16 cellular contexts compared by ENCODE assay signal in the genomic region with DNA sequence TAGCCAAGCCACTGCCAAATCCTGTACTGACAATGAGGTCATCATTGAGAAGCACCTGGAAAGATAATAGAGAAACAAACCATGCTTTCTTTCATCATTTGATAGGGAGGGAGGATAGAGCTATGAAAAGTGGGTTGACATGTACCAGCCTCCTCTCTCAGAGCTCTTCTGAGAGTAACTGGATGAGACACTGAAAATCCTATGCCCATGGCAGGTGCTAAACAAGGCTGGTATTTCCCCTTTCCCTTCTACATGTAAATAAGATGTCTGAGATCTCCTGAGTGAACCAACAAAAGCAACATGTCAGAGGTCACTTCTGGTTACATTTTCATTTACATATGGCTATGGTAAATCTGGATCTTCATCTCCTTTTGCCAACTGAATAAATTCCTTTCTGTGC. TPM values are rescaled to one million over a fixed set of nuclear protein-coding genes. Genes with fewer than 3 reads are reported as not detected.
A peak's percentile ranks its signal among the peaks of the same experiment; 100 is the strongest.
DNase-seq lines count a peak whose midpoint lies in the region; ATAC-seq and TF ChIP-seq lines count a peak whose summit lies in the region.
"Had no signal": no experiment of that assay in that cellular context is flagged by ENCODE, and none has a peak within 500 bp of the region (broad histone marks: within the 10 kb centered on the region; RNA-seq: fewer than 3 reads in every experiment).

No MANE protein-coding gene starts in this region.

- no peak for TF ChIP-seq CTCF in Loucy (conservative IDR thresholded peaks at IDR 0.05; ENCODE audit: low read length)
- TF ChIP-seq CTCF in OCI-LY7 (conservative IDR thresholded peaks at IDR 0.05; ENCODE audit: low read length) = no peak
- TF ChIP-seq CTCF in nephron (IDR thresholded peaks at IDR 0.05; ENCODE audit: unreplicated experiment in 3 of 3) = no peak

- no TSS peak for BruUV-seq in OCI-LY7 (replicated peaks; lab: Mats Ljungman, UMichigan)

- CTCF ChIA-PET in activated naive CD4-positive, alpha-beta T cell treated with anti-CD3 and anti-CD28 coated beads for 36 hours (lab: Charles Lee) = interaction anchor here (0.7 to 1.4 kb wide), 5 partner anchors 10 to 229 kb away, joined by 3 to 6 read pairs (median 4); no protein-coding TSS in a partner anchor
- CTCF ChIA-PET in OCI-LY7 (lab: Charles Lee; ENCODE audit: unreplicated experiment) = no interaction called here

- no peak overlapping the region for H3K27ac Mint-ChIP-seq in activated naive CD4-positive, alpha-beta T cell treated with anti-CD3 and anti-CD28 coated beads for 36 hours
- peak overlapping the region in 2 of 3 experiments; percentile 44 to 65 for H3K27ac Mint-ChIP-seq in nephron

- H2AFZ ChIP-seq in Loucy (ENCODE audit: low read length) = 0 out of 2 replicates have a peak overlapping the region, but pooled peaks have one; percentile 9
- no peak overlapping the region for H2AFZ ChIP-seq in OCI-LY7 (ENCODE audit: low read length)
- H2AFZ ChIP-seq: GM23248 had no signal

- no peaks in the 10 kb centered on the region for H3K36me3 ChIP-seq in Loucy (ENCODE audit: insufficient read depth, low read length)
- no peaks in the 10 kb centered on the region for H3K36me3 ChIP-seq in OCI-LY7 (ENCODE audit: insufficient read depth, low read length)

- no peaks in the 10 kb centered on the region for H3K36me3 Mint-ChIP-seq in activated naive CD4-positive, alpha-beta T cell treated with anti-CD3 and anti-CD28 coated beads for 36 hours (ENCODE audit: low read depth)
- H3K36me3 Mint-ChIP-seq in nephron (ENCODE audit: low read depth) = no peaks in the 10 kb centered on the region

- peak; percentile 10 for DNase-seq in activated naive CD4-positive, alpha-beta T cell treated with anti-CD3 and anti-CD28 coated beads for 36 hours
- no peak for DNase-seq in activated naive CD4-positive, alpha-beta T cell treated with anti-CD3 and anti-CD28 coated beads, Interleukin-2, amount 50 U/mL, for 16 hours
- peak; percentile 12 for DNase-seq in OCI-LY7 (ENCODE audit: low spot score)
- DNase-seq in left colon = no peak
- no peak for DNase-seq in AG20443 (ENCODE audit: low spot score)
- DNase-seq: C1 segment of cervical spinal cord, DMS 273 treated with DMSO at 0.1 percent for 48 hours, GM23248, NCI-H1092 treated with DMSO at 0.1 percent for 48 hours, NCI-H1694, NCI-H446 treated with DMSO at 0.1 percent for 48 hours had no signal

- ATAC-seq in left colon (no peak), GM21723 (IDR thresholded peaks at IDR 0.05; ENCODE audit: unreplicated experiment) (no peak)
- ATAC-seq: A549 had no signal

- no peaks in the 10 kb centered on the region for H4K20me1 ChIP-seq in Loucy (ENCODE audit: insufficient read depth, low read length, poor library complexity, severe bottlenecking)
- no peaks in the 10 kb centered on the region for H4K20me1 ChIP-seq in OCI-LY7 (ENCODE audit: insufficient read depth, low read length)

- H3K27ac ChIP-seq in OCI-LY7 (ENCODE audit: low read depth, low read length, poor library complexity, severe bottlenecking) = no peak overlapping the region
- H3K27ac ChIP-seq: A549, GM23248, KMS-11 had no signal

- H3K4me1 ChIP-seq in Loucy (ENCODE audit: insufficient read depth, low read length, poor library complexity, severe bottlenecking) (peaks cover 40% of the 10 kb centered on the region), OCI-LY7 (ENCODE audit: insufficient read depth, low read length, poor library complexity, severe bottlenecking) (peaks cover 16% of the 10 kb centered on the region)
- H3K4me1 ChIP-seq: A549 had no signal

- no peaks in the 10 kb centered on the region for H3K27me3 ChIP-seq in Loucy (ENCODE audit: insufficient read depth, low read length, poor library complexity, severe bottlenecking)

- H3K4me2 ChIP-seq in Loucy (ENCODE audit: low read depth, low read length, poor library complexity, severe bottlenecking) = no peak overlapping the region
- H3K4me2 ChIP-seq in OCI-LY7 (ENCODE audit: low read length) = no peak overlapping the region
- H3K4me2 ChIP-seq: A549, KMS-11 had no signal

- POLR2A ChIA-PET in OCI-LY7 (lab: Charles Lee) = interaction anchor here (0.6 to 1.0 kb wide), 3 partner anchors 10 to 435 kb away, joined by 3 read pairs; no protein-coding TSS in a partner anchor

- intact Hi-C loops in activated naive CD4-positive, alpha-beta T cell treated with anti-CD3 and anti-CD28 coated beads for 36 hours (cut with micrococcal nuclease) = no loop called here
- intact Hi-C loops in OCI-LY7 (cut with micrococcal nuclease; ENCODE audit: unreplicated experiment) (no loop called here), left colon (cut with DNase I, micrococcal nuclease) (no loop called here)

- H3K9ac ChIP-seq in Loucy (ENCODE audit: low read depth, low read length, poor library complexity, severe bottlenecking) = no peak overlapping the region
- H3K9ac ChIP-seq: GM23248, KMS-11 had no signal

- no peaks in the 10 kb centered on the region for H3K9me3 Mint-ChIP-seq in activated naive CD4-positive, alpha-beta T cell treated with anti-CD3 and anti-CD28 coated beads for 36 hours
- no peaks in the 10 kb centered on the region for H3K9me3 Mint-ChIP-seq in nephron

- H3K4me1 Mint-ChIP-seq in activated naive CD4-positive, alpha-beta T cell treated with anti-CD3 and anti-CD28 coated beads for 36 hours (ENCODE audit: low read depth) = peaks cover 22% of the 10 kb centered on the region
- peaks cover 41% of the 10 kb centered on the region for H3K4me1 Mint-ChIP-seq in nephron

- H3K9me2 ChIP-seq in Loucy (replicated peaks; ENCODE audit: low read depth, low read length) (no peaks in the 10 kb centered on the region), OCI-LY7 (ENCODE audit: insufficient read depth, low read length) (no peaks in the 10 kb centered on the region)

- H3K27me3 Mint-ChIP-seq in activated naive CD4-positive, alpha-beta T cell treated with anti-CD3 and anti-CD28 coated beads for 36 hours (ENCODE audit: low read depth) = no peaks in the 10 kb centered on the region
- peaks cover 4% of the 10 kb centered on the region for H3K27me3 Mint-ChIP-seq in nephron (ENCODE audit: low read depth)

- H3K4me3 ChIP-seq in Loucy (ENCODE audit: low read length, poor library complexity, severe bottlenecking) (no peak overlapping the region), OCI-LY7 (ENCODE audit: low read depth, low read length, poor library complexity, severe bottlenecking) (no peak overlapping the region)
- H3K4me3 ChIP-seq: A549, GM23248 had no signal

- H3K79me2 ChIP-seq in Loucy (ENCODE audit: insufficient read depth, low read length) = no peaks in the 10 kb centered on the region
- no peaks in the 10 kb centered on the region for H3K79me2 ChIP-seq in OCI-LY7 (ENCODE audit: insufficient read depth, low read depth, low read length)

- no peak overlapping the region for H3K4me3 Mint-ChIP-seq in activated naive CD4-positive, alpha-beta T cell treated with anti-CD3 and anti-CD28 coated beads for 36 hours
- H3K4me3 Mint-ChIP-seq in nephron = no peak overlapping the region

- H3K9me3 ChIP-seq in Loucy (ENCODE audit: insufficient read depth, low read depth, low read length) (no peaks in the 10 kb centered on the region), OCI-LY7 (ENCODE audit: low read length) (no peaks in the 10 kb centered on the region)
- H3K9me3 ChIP-seq: A549 had no signal

- H3F3A ChIP-seq in Loucy (ENCODE audit: low read depth) = 0 out of 2 replicates have a peak, but pooled peaks cover 8% of the 10 kb centered on the region

RNA-seq across cellular contexts. Expression of a gene that starts 45.3 kb away (rescaled TPM):
- 10 to 100 TPM; 80.6 to 85.0 TPM for total RNA-seq in activated naive CD4-positive, alpha-beta T cell treated with anti-CD3 and anti-CD28 coated beads for 36 hours
- total RNA-seq in OCI-LY7 (2014; rRNA removed; shearing (Covaris generic)) = 23.7 and 24.2 TPM in 2 replicates
- total RNA-seq in OCI-LY7 (2022) (40.3 and 50.5 TPM in 2 replicates), left colon (1 to 10 TPM; 2.2 to 2.8 TPM)

Comparison
In these comparisons a context has a peak if more than half of its experiments do, and no peak if none do; other contexts are left out.
1. DNase-seq: peak in activated naive CD4-positive, alpha-beta T cell treated with anti-CD3 and anti-CD28 coated beads for 36 hours (single experiment) and OCI-LY7 (single experiment); none in activated naive CD4-positive, alpha-beta T cell treated with anti-CD3 and anti-CD28 coated beads, Interleukin-2, amount 50 U/mL, for 16 hours (single experiment), left colon (0 of 2) and AG20443 (single experiment).
2. RNA of a gene that starts 45.3 kb away (total RNA-seq): 80.6 to 85.0 TPM in activated naive CD4-positive, alpha-beta T cell treated with anti-CD3 and anti-CD28 coated beads for 36 hours and 23.7 to 50.5 TPM in OCI-LY7; 2.2 to 2.8 TPM in left colon; every median in the first group is over 4 times any median in the second.